Comparison of ENCODE assay signal across 10 cellular contexts in the genomic region with DNA sequence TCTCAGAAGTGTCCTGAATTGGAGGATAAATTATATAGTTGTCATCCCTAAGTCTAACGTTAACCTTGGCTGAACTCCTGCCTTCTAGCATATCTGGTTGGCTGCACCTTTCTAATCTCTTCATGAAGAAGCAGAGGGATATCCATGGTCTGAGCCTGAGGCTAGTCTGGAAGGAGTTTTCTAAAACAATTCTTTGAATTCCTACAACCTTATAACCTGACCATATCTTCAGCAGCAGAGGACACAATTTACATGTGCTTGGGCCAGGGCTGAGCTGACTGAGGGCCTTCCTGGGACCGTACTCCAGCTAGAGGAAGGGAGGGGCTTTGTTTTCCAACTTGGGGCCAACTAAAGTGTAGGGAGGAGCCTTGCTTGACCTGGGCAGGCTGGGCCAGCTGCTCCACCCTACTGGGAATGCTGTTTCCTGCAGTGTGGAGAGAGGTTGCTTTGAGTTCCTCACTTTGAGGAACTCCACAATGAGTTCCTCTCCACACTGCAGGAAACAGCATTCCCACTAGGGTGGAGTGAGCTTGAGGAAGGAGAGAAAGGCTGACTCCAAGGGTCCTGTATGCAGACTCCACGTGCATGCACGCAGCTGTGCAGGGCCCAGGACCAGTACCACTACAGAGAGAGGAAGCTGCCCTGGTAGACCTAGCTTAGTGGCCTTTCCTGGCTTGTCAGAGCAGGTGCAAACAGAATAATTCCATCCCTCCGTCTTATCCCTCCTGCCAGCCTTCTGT. TPM values are rescaled to one million over a fixed set of nuclear protein-coding genes. Genes with fewer than 3 reads are reported as not detected.
A peak's percentile ranks its signal among the peaks of the same experiment; 100 is the strongest.
DNase-seq lines count a peak whose midpoint lies in the region; ATAC-seq, FAIRE-seq and TF ChIP-seq lines count a peak whose summit lies in the region.
"Had no signal": no experiment of that assay in that cellular context is flagged by ENCODE, and none has a peak within 500 bp of the region (broad histone marks: within the 10 kb centered on the region; RNA-seq: fewer than 3 reads in every experiment).

No MANE protein-coding gene starts in this region.

- CTCF ChIA-PET in A549 (lab: Yijun Ruan, JAX) = interaction anchor here (1.2 to 8.8 kb wide), 5 partner anchors 10 to 112 kb away, joined by 3 to 52 read pairs (median 11); no protein-coding TSS in a partner anchor

- WGBS in A549 (ENCODE audit: missing lambda C conversion rate) = 70% methylated on average over 5 of the region's 5 CpGs
- 48% methylated on average over 5 of the region's 5 CpGs for WGBS in esophagus muscularis mucosa

- H3K4me3 Mint-ChIP-seq in nephron = no peak overlapping the region

- H3K36me3 ChIP-seq in esophagus muscularis mucosa = peaks cover 24 to 79% (median 63%) of the 10 kb centered on the region in 4 donors
- H3K36me3 ChIP-seq in SJCRH30 = peaks cover 40% of the 10 kb centered on the region

- H3K27me3 Mint-ChIP-seq in nephron (ENCODE audit: low read depth) = no peaks in the 10 kb centered on the region

- H3K4me3 ChIP-seq in A549 (no peak overlapping the region), esophagus muscularis mucosa (no peak overlapping the region), SJCRH30 (no peak overlapping the region)

- H3K36me3 Mint-ChIP-seq in nephron (ENCODE audit: low read depth) = peaks cover 72% of the 10 kb centered on the region

- H3K27me3 ChIP-seq in esophagus muscularis mucosa (no peaks in the 10 kb centered on the region), SJCRH30 (no peaks in the 10 kb centered on the region)

- ATAC-seq in A549 (peak; percentile 31 to 49; a peak in 4 of 6 replicates), GM21825 (IDR thresholded peaks at IDR 0.05; ENCODE audit: unreplicated experiment) (no peak)

- peak overlapping the region; percentile 63 to 89 (median 80) for H3K27ac Mint-ChIP-seq in nephron

- H3K9me3 Mint-ChIP-seq in nephron = no peaks in the 10 kb centered on the region

- H3K9me3 ChIP-seq in A549 = no peaks in the 10 kb centered on the region
- no peaks in the 10 kb centered on the region for H3K9me3 ChIP-seq in esophagus muscularis mucosa
- no peaks in the 10 kb centered on the region for H3K9me3 ChIP-seq in SJCRH30 (replicated peaks)

- TF ChIP-seq CTCF in A549 (IDR thresholded peaks at IDR 0.05) (no peak), esophagus muscularis mucosa (IDR thresholded peaks at IDR 0.05) (no peak), nephron (IDR thresholded peaks at IDR 0.05; ENCODE audit: unreplicated experiment in 3 of 3) (no peak)

- no peak; the same call in 1 of the 2 replicates for TF ChIP-seq POLR2A in A549 (IDR thresholded peaks at IDR 0.05; ENCODE audit: low read length)
- no peak for TF ChIP-seq POLR2A in esophagus muscularis mucosa (IDR thresholded peaks at IDR 0.05; ENCODE audit: low read depth)

- POLR2A ChIA-PET in A549 (lab: Yijun Ruan, JAX) = no interaction called here

- DNase-seq in A549 (ENCODE audit: low read depth in 1 of 2, low spot score in 1 of 2) (no peak), NCI-H69 (lab: John Stamatoyannopoulos, UW) (peak; percentile 14), esophagus muscularis mucosa (ENCODE audit: extremely low spot score) (no peak), NCI-H2029 treated with DMSO at 0.1 percent for 48 hours (lab: John Stamatoyannopoulos, UW) (no peak), SJCRH30 (no peak), urothelium cell line (ENCODE audit: low spot score) (no peak)
- DNase-seq: activated gamma-delta T cell, Calu3 had no signal

- TF ChIP-seq EP300 in A549 (IDR thresholded peaks at IDR 0.05) (no peak), esophagus muscularis mucosa (IDR thresholded peaks at IDR 0.05) (no peak)

- no peak overlapping the region for H3K4me2 ChIP-seq in A549

- H3K27ac ChIP-seq in A549 (no peak overlapping the region), esophagus muscularis mucosa (replicated peaks in 1 of 4) (peak overlapping the region; percentile 38 to 56 (median 50)), SJCRH30 (no peak overlapping the region)

- FAIRE-seq in A549 (lab: Jason Lieb, UNC) = no peak
- FAIRE-seq in urothelium cell line (lab: Jason Lieb, UNC) = no peak

- H3K4me1 ChIP-seq in A549 = peaks cover 19% of the 10 kb centered on the region
- H3K4me1 ChIP-seq in esophagus muscularis mucosa = peaks cover 38 to 52% (median 49%) of the 10 kb centered on the region in 4 donors
- no peaks in the 10 kb centered on the region for H3K4me1 ChIP-seq in SJCRH30

- peaks cover 11% of the 10 kb centered on the region for H3K4me1 Mint-ChIP-seq in nephron

- no peak for TF ChIP-seq RAD21 in A549 (conservative IDR thresholded peaks at IDR 0.05 in 1 of 2, IDR thresholded peaks at IDR 0.05 in 1 of 2)

- intact Hi-C loops in esophagus muscularis mucosa (cut with DNase I) = no loop called here

TF ChIP-seq in A549, 52 proteins besides CTCF, POLR2A, EP300 and RAD21:
- TF ChIP-seq NFE2L2 (conservative IDR thresholded peaks at IDR 0.05; ENCODE audit: low read length) (no peak), RARB (CRISPR knock-in tag; IDR thresholded peaks at IDR 0.05) (no peak), CBX2 (IDR thresholded peaks at IDR 0.05; ENCODE audit: borderline replicate concordance, low read depth) (no peak), CHD2 (IDR thresholded peaks at IDR 0.05; ENCODE audit: low read length, partially characterized antibody) (no peak), POLR2AphosphoS2 (conservative IDR thresholded peaks at IDR 0.05; ENCODE audit: low read length) (peak; percentile 56; the same call in 1 of the 2 replicates), FOSB (CRISPR knock-in tag; IDR thresholded peaks at IDR 0.05) (no peak), USF2 (IDR thresholded peaks at IDR 0.05) (no peak), TFCP2L1 (CRISPR knock-in tag; IDR thresholded peaks at IDR 0.05) (no peak)

RNA-seq across cellular contexts. Expression of gene CEP68, which starts 19.6 kb away (rescaled TPM):
- 9.2 and 9.3 TPM in 2 replicates for polyA plus RNA-seq in A549 (2011; rRNA removed)
- 5.7 and 9.1 TPM in 2 replicates for polyA plus RNA-seq in A549 (2012; cell fraction: cytosol; rRNA removed)
- polyA plus RNA-seq in A549 (2012; cell fraction: nucleus; rRNA removed) = 10.7 TPM in 2 replicates
- polyA plus RNA-seq in A549 (2017; fragmentation: RNase III; extraction: RNeasy Plus Mini Kit Qiagen cat#74134 plus additional on column Dnase treatment) = 6.3 to 6.9 TPM (median 6.8 TPM) in 3 replicates
- 12.6 and 14.2 TPM in 2 replicates for polyA minus RNA-seq in A549 (2011; rRNA and poly(A)+ RNA removed)
- total RNA-seq in esophagus muscularis mucosa = 10 to 100 TPM; 21.6 to 39.3 (median 28.6) TPM
- total RNA-seq in SJCRH30 (2014; rRNA removed; shearing (Covaris generic)) = 13.7 and 14.1 TPM in 2 replicates

RNA-seq across cellular contexts. Expression of gene RAB1A, which starts 54.1 kb away (rescaled TPM):
- polyA plus RNA-seq in A549 (2011; rRNA removed) (351 and 417 TPM in 2 replicates), A549 (2017; fragmentation: RNase III; extraction: RNeasy Plus Mini Kit Qiagen cat#74134 plus additional on column Dnase treatment) (269 to 320 TPM (median 308 TPM) in 3 replicates)
- 166 and 174 TPM in 2 replicates for polyA plus RNA-seq in A549 (2012; cell fraction: cytosol; rRNA removed)
- polyA plus RNA-seq in A549 (2012; cell fraction: nucleus; rRNA removed) = 34.8 and 53.4 TPM in 2 replicates
- 60.8 and 99.9 TPM in 2 replicates for polyA minus RNA-seq in A549 (2011; rRNA and poly(A)+ RNA removed)
- total RNA-seq in esophagus muscularis mucosa = 10 to 100 TPM; 72.1 to 91.4 (median 86.0) TPM
- total RNA-seq in SJCRH30 (2014; rRNA removed; shearing (Covaris generic)) = 118 and 127 TPM in 2 replicates

Comparison
In these comparisons a context has a peak if more than half of its experiments do, and no peak if none do; other contexts are left out.
1. H3K27ac ChIP-seq: peak in esophagus muscularis mucosa (4 of 4); none in A549 (0 of 2) and SJCRH30 (single experiment).